ENCODE assay signal across 1 cellular context in genomic region chr1:208431721-208432120, GRCh38.
TF ChIP-seq lines count a peak whose summit lies in the region.

No MANE protein-coding gene starts in this region.

TF ChIP-seq in IMR-90, 13 proteins besides CTCF, POLR2A, EP300 and RAD21:
- TF ChIP-seq ELK1 (IDR thresholded peaks at IDR 0.05; ENCODE audit: borderline replicate concordance, low read depth, low read length): no peak
- no peak for TF ChIP-seq MXI1 (IDR thresholded peaks at IDR 0.05; ENCODE audit: borderline replicate concordance, low read depth, low read length)
- TF ChIP-seq MAZ (IDR thresholded peaks at IDR 0.05; ENCODE audit: borderline replicate concordance, low read depth, low read length): no peak
- TF ChIP-seq FOS (IDR thresholded peaks at IDR 0.05; ENCODE audit: low read depth, low read length): 0 out of 2 replicates have a peak, but pooled peaks have one; percentile 11
- TF ChIP-seq RCOR1 (IDR thresholded peaks at IDR 0.05; ENCODE audit: insufficient replicate concordance, low read length): no peak
- TF ChIP-seq BHLHE40 (IDR thresholded peaks at IDR 0.05; ENCODE audit: low read depth, low read length): no peak
- no peak for TF ChIP-seq SMC3 (IDR thresholded peaks at IDR 0.05; ENCODE audit: low read depth, low read length)
- no peak for TF ChIP-seq CHD1 (IDR thresholded peaks at IDR 0.05; ENCODE audit: low read depth, low read length)
- no peak for TF ChIP-seq CEBPB (IDR thresholded peaks at IDR 0.05; ENCODE audit: low read depth, low read length)
